9 cellular contexts compared by ENCODE assay signal in genomic region chr16:81651758-81652718, GRCh38.
A peak's percentile ranks its signal among the peaks of the same experiment; 100 is the strongest.
DNase-seq lines count a peak whose midpoint lies in the region; ATAC-seq and TF ChIP-seq lines count a peak whose summit lies in the region.
"Had no signal": no experiment of that assay in that cellular context is flagged by ENCODE, and none has a peak within 500 bp of the region (broad histone marks: within the 10 kb centered on the region; RNA-seq: fewer than 3 reads in every experiment).

No MANE protein-coding gene starts in this region.

- H4K5ac ChIP-seq in mesendoderm (ENCODE audit: low read length): no peak overlapping the region

- ATAC-seq in GM21526 (IDR thresholded peaks at IDR 0.05; ENCODE audit: low FRiP score, unreplicated experiment): no peak

- no peak overlapping the region for H3K9ac ChIP-seq in mesendoderm (ENCODE audit: low read length)

- H3K4ac ChIP-seq in mesendoderm (ENCODE audit: low read depth, low read length): no peak overlapping the region

- peak overlapping the region; percentile 71 for H3K56ac ChIP-seq in mesendoderm (ENCODE audit: low read length)

- DNase-seq in left ventricle myocardium inferior (no peak), cardiac septum (ENCODE audit: low spot score) (no peak), RPMI8226 (peak; percentile 13), mesendoderm (no peak), DMS153 treated with DMSO at 0.1 percent for 48 hours (lab: John Stamatoyannopoulos, UW; ENCODE audit: unreplicated experiment) (no peak), GM13977 (ENCODE audit: low spot score) (no peak), Kasumi-1 (lab: John Stamatoyannopoulos, UW) (no peak)
- DNase-seq: activated CD4-positive, alpha-beta memory T cell treated with anti-CD3 and anti-CD28 coated beads for 36 hours had no signal

- in situ Hi-C loops in GM13977 (cut with MboI; ENCODE audit: low pct_unique_long_range_greater_than_20kb, low sequenced_read_pairs, unreplicated experiment): no loop called here

- WGBS in mesendoderm (ENCODE audit: extremely low coverage, insufficient coverage, low lambda C conversion rate): no CpG with 5 or more reads among the region's 19 CpGs

- H3K36me3 ChIP-seq in left ventricle myocardium inferior: peaks cover 20% of the 10 kb centered on the region
- no peaks in the 10 kb centered on the region for H3K36me3 ChIP-seq in mesendoderm (ENCODE audit: control insufficient read depth, insufficient read depth, low read length)

- H3K79me1 ChIP-seq in mesendoderm (ENCODE audit: low read length): peaks cover 6% of the 10 kb centered on the region

- no peak overlapping the region for H2BK5ac ChIP-seq in mesendoderm (ENCODE audit: low read length)

- no peak overlapping the region for H3K18ac ChIP-seq in mesendoderm (ENCODE audit: low read length)

- H3K4me1 ChIP-seq in left ventricle myocardium inferior (peaks cover 22% of the 10 kb centered on the region), mesendoderm (ENCODE audit: control insufficient read depth, low read depth, low read length) (peaks cover 10% of the 10 kb centered on the region)

- H2BK120ac ChIP-seq in mesendoderm (ENCODE audit: low read depth, low read length): no peak overlapping the region

- H2AK5ac ChIP-seq in mesendoderm (ENCODE audit: low read length): no peak overlapping the region

- H4K8ac ChIP-seq in mesendoderm (ENCODE audit: low read depth, low read length): no peak overlapping the region

- peaks cover 8% of the 10 kb centered on the region for H3K27me3 ChIP-seq in left ventricle myocardium inferior (ENCODE audit: low read depth)
- H3K27me3 ChIP-seq in mesendoderm (ENCODE audit: insufficient read depth, low read length, poor library complexity): no peaks in the 10 kb centered on the region

- no peak overlapping the region for H2BK15ac ChIP-seq in mesendoderm (replicated peaks; ENCODE audit: low read depth)

- H3K4me2 ChIP-seq in mesendoderm (ENCODE audit: low read length): no peak overlapping the region

- intact Hi-C loops in left ventricle myocardium inferior (cut with micrococcal nuclease) (no loop called here), cardiac septum (cut with DNase I) (no loop called here)

- peak overlapping the region; percentile 29 for H3K4me3 ChIP-seq in left ventricle myocardium inferior
- no peak overlapping the region for H3K4me3 ChIP-seq in mesendoderm (ENCODE audit: low read length)

- TF ChIP-seq CTCF in left ventricle myocardium inferior (IDR thresholded peaks at IDR 0.05; ENCODE audit: borderline replicate concordance) (no peak), GM13977 (IDR thresholded peaks at IDR 0.05; ENCODE audit: extremely low read depth, insufficient read depth, missing control alignments) (no peak)

- H3K9me3 ChIP-seq in left ventricle myocardium inferior (replicated peaks): no peaks in the 10 kb centered on the region

- peaks cover 2% of the 10 kb centered on the region for H3K79me2 ChIP-seq in mesendoderm (ENCODE audit: control insufficient read depth, insufficient read depth, low read length)

- H3K27ac ChIP-seq in left ventricle myocardium inferior (replicated peaks) (peak overlapping the region; percentile 59), mesendoderm (ENCODE audit: low read depth, low read length) (no peak overlapping the region)

- H3K23ac ChIP-seq in mesendoderm (ENCODE audit: low read length): no peak overlapping the region
